Comparison of ENCODE assay signal across 27 cellular contexts in the genomic region with DNA sequence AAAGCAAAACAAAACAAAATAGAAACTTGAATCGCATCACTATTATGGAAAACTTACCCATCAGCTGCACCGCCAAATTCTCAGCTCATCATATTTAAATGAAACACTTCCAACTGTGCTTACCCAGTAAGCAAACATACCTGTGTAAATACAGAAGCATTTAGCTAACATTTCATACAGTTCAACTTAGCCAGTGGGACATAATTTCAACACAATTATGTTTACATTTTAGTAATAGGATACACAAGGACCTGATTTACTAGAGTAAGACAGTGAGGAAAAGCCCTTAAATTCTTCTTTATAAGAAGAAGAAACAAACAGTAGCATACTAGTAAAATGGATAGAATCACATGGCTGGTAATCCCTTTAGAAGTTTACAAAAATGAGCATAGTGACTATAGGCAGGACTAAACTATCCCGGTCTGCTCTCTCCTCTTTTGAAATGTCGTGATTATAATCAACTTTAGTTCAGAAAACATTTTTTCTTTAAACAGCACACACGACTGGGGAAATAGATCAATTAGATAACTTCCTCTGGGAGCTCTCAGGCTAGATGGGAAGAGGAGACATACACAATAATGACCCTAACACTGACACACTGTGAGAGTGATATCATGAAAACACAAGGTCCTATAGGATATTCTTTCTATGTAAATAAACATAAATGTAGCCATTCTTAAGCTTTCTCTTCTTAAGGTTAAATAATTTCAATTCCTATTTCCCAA. TPM values are rescaled to one million over a fixed set of nuclear protein-coding genes. Genes with fewer than 3 reads are reported as not detected.
DNase-seq lines count a peak whose midpoint lies in the region; ATAC-seq and TF ChIP-seq lines count a peak whose summit lies in the region.
"Had no signal": no experiment of that assay in that cellular context is flagged by ENCODE, and none has a peak within 500 bp of the region (broad histone marks: within the 10 kb centered on the region; RNA-seq: fewer than 3 reads in every experiment).

No MANE protein-coding gene starts in this region.

- no peaks in the 10 kb centered on the region for H3K36me3 Mint-ChIP-seq in activated T-cell treated with anti-CD3 and anti-CD28 coated beads, Interleukin-2, amount 50 U/mL, for 72 hours (ENCODE audit: insufficient read depth in 2 of 2)
- H3K36me3 Mint-ChIP-seq: brain had no signal

- in situ Hi-C loops in HAP-1 (cut with MboI; ENCODE audit: low sequenced_read_pairs): loop anchor here (25.0 kb wide), 1 partner anchor 523 kb away; a partner anchor contains a TSS

- TF ChIP-seq CTCF in body of pancreas (IDR thresholded peaks at IDR 0.05): no peak

- no peaks in the 10 kb centered on the region for H3K4me1 Mint-ChIP-seq in activated T-cell treated with anti-CD3 and anti-CD28 coated beads, Interleukin-2, amount 50 U/mL, for 72 hours (ENCODE audit: low read depth)
- H3K4me1 Mint-ChIP-seq: activated naive CD8-positive, alpha-beta T cell treated with anti-CD3 and anti-CD28 coated beads, Interleukin-2, amount 50 U/mL, for 24 hours; B cell; brain had no signal

- H3K4me3 ChIP-seq in body of pancreas (no peak overlapping the region), HAP-1 (no peak overlapping the region)
- H3K4me3 ChIP-seq: colonic mucosa, upper lobe of left lung had no signal

- DNase-seq in NCI-H1092 treated with DMSO at 0.1 percent for 48 hours (lab: John Stamatoyannopoulos, UW) (peak; percentile 70), NCI-H1092 (lab: John Stamatoyannopoulos, UW) (no peak), NCI-H1417 (lab: John Stamatoyannopoulos, UW) (peak; percentile 44 to 78 (median 53)), NCI-H345 treated with DMSO at 0.1 percent for 48 hours (lab: John Stamatoyannopoulos, UW; ENCODE audit: unreplicated experiment) (peak; percentile 62), body of pancreas (no peak), NAMALWA (ENCODE audit: low spot score) (no peak), HAP-1 (ENCODE audit: low spot score in 2 of 2) (no peak)
- DNase-seq in activated T-cell treated with anti-CD3 and anti-CD28 coated beads, Interleukin-2, amount 50 U/mL, for 72 hours: no peak
- DNase-seq: 8988T; activated CD4-positive, alpha-beta T cell treated with anti-CD3 and anti-CD28 coated beads, Interleukin-2, amount 50 U/mL, for 1 hour; activated CD8-positive, alpha-beta memory T cell treated with anti-CD3 and anti-CD28 coated beads, Interleukin-2, amount 50 U/mL, for 48 hours; activated effector memory CD4-positive, alpha-beta T cell treated with Interleukin-2 at 50 U/mL for 16 hours; activated naive CD8-positive, alpha-beta T cell treated with anti-CD3 and anti-CD28 coated beads, Interleukin-2, amount 50 U/mL, for 24 hours; colonic mucosa; endodermal cell; NCI-H446; occipital lobe; stimulated activated CD4-positive, alpha-beta T cell treated with anti-CD3 and anti-CD28 coated beads, Interleukin-12 subunit alpha, Interleukin-12 subunit beta, amount 100 ng/mL, for 4 hours; stimulated activated CD8-positive, alpha-beta memory T cell treated with anti-CD3 and anti-CD28 coated beads, Interleukin-4, amount 100 ng/mL, for 48 hours; upper lobe of left lung; WERI-Rb-1 had no signal

- no peaks in the 10 kb centered on the region for H3K9me3 Mint-ChIP-seq in activated T-cell treated with anti-CD3 and anti-CD28 coated beads, Interleukin-2, amount 50 U/mL, for 72 hours
- H3K9me3 Mint-ChIP-seq: activated naive CD8-positive, alpha-beta T cell treated with anti-CD3 and anti-CD28 coated beads, Interleukin-2, amount 50 U/mL, for 24 hours; endodermal cell; T-helper 1 cell treated with Interleukin-12 subunit alpha and Interleukin-12 subunit beta and Interleukin-4 antibody, amounts not matched to agents 30 μg/mL and 1 μg/mL, for 36 hours had no signal

- no peak for TF ChIP-seq POLR2A in body of pancreas (IDR thresholded peaks at IDR 0.05)

- H3K27me3 ChIP-seq in body of pancreas (no peaks in the 10 kb centered on the region), HAP-1 (ENCODE audit: low read depth) (peaks cover 14% of the 10 kb centered on the region; the same call in 1 of the 2 replicates)

- H3K27me3 Mint-ChIP-seq in activated T-cell treated with anti-CD3 and anti-CD28 coated beads, Interleukin-2, amount 50 U/mL, for 72 hours (ENCODE audit: low read depth): peaks cover 58% of the 10 kb centered on the region

- 20 to 26% methylated on average over 5 of the region's 5 CpGs for WGBS in body of pancreas, 2 donors

- peak; percentile 30 for ATAC-seq in body of pancreas
- no peak for ATAC-seq in activated T-cell treated with anti-CD3 and anti-CD28 coated beads, Interleukin-2, amount 50 U/mL, for 72 hours (replicated peaks in 1 of 2)
- ATAC-seq: activated naive CD8-positive, alpha-beta T cell treated with anti-CD3 and anti-CD28 coated beads, Interleukin-2, amount 50 U/mL, for 24 hours had no signal

- H3K36me3 ChIP-seq in body of pancreas (replicated peaks in 1 of 2; ENCODE audit: insufficient read depth in 1 of 2, low read depth in 2 of 2) (no peaks in the 10 kb centered on the region), HAP-1 (replicated peaks) (no peaks in the 10 kb centered on the region)
- H3K36me3 ChIP-seq: colonic mucosa, upper lobe of left lung, WERI-Rb-1 had no signal

- no peak overlapping the region for H3K4me3 Mint-ChIP-seq in activated T-cell treated with anti-CD3 and anti-CD28 coated beads, Interleukin-2, amount 50 U/mL, for 72 hours
- H3K4me3 Mint-ChIP-seq: activated naive CD8-positive, alpha-beta T cell treated with anti-CD3 and anti-CD28 coated beads, Interleukin-2, amount 50 U/mL, for 24 hours; B cell; brain; endodermal cell; T-helper 1 cell treated with Interleukin-12 subunit alpha and Interleukin-12 subunit beta and Interleukin-4 antibody, amounts not matched to agents 30 μg/mL and 1 μg/mL, for 36 hours had no signal

- H3K9me3 ChIP-seq in body of pancreas: no peaks in the 10 kb centered on the region
- H3K9me3 ChIP-seq in HAP-1: no peaks in the 10 kb centered on the region
- H3K9me3 ChIP-seq: colonic mucosa, upper lobe of left lung had no signal

- no peak overlapping the region for H3K27ac Mint-ChIP-seq in activated T-cell treated with anti-CD3 and anti-CD28 coated beads, Interleukin-2, amount 50 U/mL, for 72 hours
- H3K27ac Mint-ChIP-seq: activated naive CD8-positive, alpha-beta T cell treated with anti-CD3 and anti-CD28 coated beads, Interleukin-2, amount 50 U/mL, for 24 hours; B cell; brain; endodermal cell; T-helper 1 cell treated with Interleukin-12 subunit alpha and Interleukin-12 subunit beta and Interleukin-4 antibody, amounts not matched to agents 30 μg/mL and 1 μg/mL, for 36 hours had no signal

- intact Hi-C loops in body of pancreas (cut with DNase I): no loop called here

- H3K27ac ChIP-seq in body of pancreas: no peak overlapping the region
- H3K27ac ChIP-seq: colonic mucosa, upper lobe of left lung, WERI-Rb-1 had no signal

- H3K4me1 ChIP-seq in body of pancreas (peaks cover 16% of the 10 kb centered on the region), HAP-1 (no peaks in the 10 kb centered on the region)
- H3K4me1 ChIP-seq: colonic mucosa, upper lobe of left lung had no signal

RNA-seq across cellular contexts. Expression of a gene that starts 15.8 kb away (rescaled TPM):
- total RNA-seq in body of pancreas: not detected
- total RNA-seq in activated T-cell treated with anti-CD3 and anti-CD28 coated beads, Interleukin-2, amount 50 U/mL, for 72 hours: under 1 TPM; 0.07 to 0.10 TPM
- total RNA-seq: B cell, colonic mucosa, kidney epithelial cell, OCI-LY7 had no signal

RNA-seq across cellular contexts. Expression of a gene that starts 28.8 kb away (rescaled TPM):
- 1 to 10 TPM in 1 of 2 donors, under 1 TPM in 1; 0.99 to 6.7 TPM for total RNA-seq in body of pancreas
- total RNA-seq in activated T-cell treated with anti-CD3 and anti-CD28 coated beads, Interleukin-2, amount 50 U/mL, for 72 hours: not detected
- total RNA-seq: B cell, OCI-LY7 had no signal

RNA-seq across cellular contexts. Expression of a gene that starts 38.3 kb away (rescaled TPM):
- total RNA-seq in body of pancreas: 1 to 10 TPM in 1 of 2 donors, not detected in 1; 1.3 TPM
- total RNA-seq in activated T-cell treated with anti-CD3 and anti-CD28 coated beads, Interleukin-2, amount 50 U/mL, for 72 hours: under 1 TPM in 1 of 2 donors, not detected in 1; 0.48 TPM
- total RNA-seq: B cell, kidney epithelial cell, lung microvascular endothelial cell, occipital lobe had no signal

RNA-seq across cellular contexts. Expression of a gene that starts 44.6 kb away (rescaled TPM):
- 10 to 100 TPM in 1 of 2 donors, 1 to 10 TPM in 1; 7.3 to 10.5 TPM for total RNA-seq in body of pancreas
- total RNA-seq in activated T-cell treated with anti-CD3 and anti-CD28 coated beads, Interleukin-2, amount 50 U/mL, for 72 hours: under 1 TPM in 1 of 2 donors, not detected in 1; 0.19 TPM
- total RNA-seq: B cell, lung microvascular endothelial cell had no signal

Comparison
In these comparisons a context has a peak if more than half of its experiments do, and no peak if none do; other contexts are left out.
1. DNase-seq: peak in NCI-H1092 treated with DMSO at 0.1 percent for 48 hours (single experiment), NCI-H1417 (3 of 3) and NCI-H345 treated with DMSO at 0.1 percent for 48 hours (single experiment); none in NCI-H1092 (single experiment), body of pancreas (0 of 4), NAMALWA (single experiment), HAP-1 (0 of 2) and activated T-cell treated with anti-CD3 and anti-CD28 coated beads, Interleukin-2, amount 50 U/mL, for 72 hours (0 of 2).